Comparison of ENCODE assay signal across 8 cellular contexts in the genomic region with DNA sequence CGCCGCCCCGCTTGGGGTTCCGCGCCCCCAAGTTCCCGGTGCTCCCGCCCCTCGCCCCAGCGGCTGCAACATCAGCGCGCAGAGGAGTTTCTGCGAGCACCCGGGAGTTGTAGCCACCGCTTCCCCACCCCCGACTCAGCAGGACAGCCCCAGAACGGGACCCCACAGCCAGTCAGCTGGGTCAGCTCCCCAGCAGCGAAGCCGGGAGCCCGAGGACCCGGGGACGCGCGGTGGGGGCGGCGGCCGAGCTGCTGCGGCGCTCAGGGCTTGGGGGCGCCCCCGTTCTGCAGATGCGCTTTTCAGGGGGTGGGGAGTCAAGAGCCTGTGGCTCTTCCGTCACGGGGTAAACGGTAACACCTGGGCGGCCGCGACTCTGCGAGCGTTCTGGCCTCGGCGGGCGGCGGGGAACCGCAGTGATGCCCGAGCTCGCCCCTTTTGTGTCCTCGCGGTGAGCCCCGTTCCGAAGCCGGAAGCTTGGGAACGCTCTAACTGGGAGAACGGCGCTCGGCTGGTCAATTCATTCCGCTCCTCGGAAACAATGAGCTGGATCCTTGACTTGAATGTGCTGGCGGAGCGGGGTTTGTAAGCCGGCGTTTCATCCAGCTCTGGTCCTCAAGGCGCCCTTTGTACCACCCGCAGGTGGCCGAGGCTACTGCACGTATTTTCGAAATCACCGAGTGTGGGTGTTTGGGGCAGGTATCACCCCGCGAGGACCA. TPM values are rescaled to one million over a fixed set of nuclear protein-coding genes. Genes with fewer than 3 reads are reported as not detected.
DNase-seq lines count a peak whose midpoint lies in the region; ATAC-seq, FAIRE-seq and TF ChIP-seq lines count a peak whose summit lies in the region.

No MANE protein-coding gene starts in this region.

- 0% methylated on average over 37 to 69 of the region's 69 CpGs for WGBS in ovary, 3 donors
- WGBS in upper lobe of left lung, 2 donors, result 0% methylated on average over 25 of the region's 69 CpGs; no CpG with 5 or more reads in 1 of the 2 donors

- H3K27ac ChIP-seq in RWPE2 (ENCODE audit: poor library complexity, severe bottlenecking) (no peak overlapping the region), ovary (peak overlapping the region; percentile 45 to 85), upper lobe of left lung (peak overlapping the region; percentile 83 to 89 (median 86))

- no peaks in the 10 kb centered on the region for H3K9me3 Mint-ChIP-seq in activated naive CD4-positive, alpha-beta T cell treated with anti-CD3 and anti-CD28 coated beads, Interleukin-2, amount 10 ng/mL, durations not matched to agents 7 days and 5 days

- TF ChIP-seq POLR2A in ovary (IDR thresholded peaks at IDR 0.05), result no peak
- TF ChIP-seq POLR2A in upper lobe of left lung (IDR thresholded peaks at IDR 0.05), result no peak

- H3K9me3 ChIP-seq in RWPE2 (ENCODE audit: severe bottlenecking) (no peaks in the 10 kb centered on the region), ovary (no peaks in the 10 kb centered on the region), upper lobe of left lung (no peaks in the 10 kb centered on the region)

- H3K36me3 ChIP-seq in RWPE2 (ENCODE audit: low read depth), result no peaks in the 10 kb centered on the region
- H3K36me3 ChIP-seq in ovary, result no peaks in the 10 kb centered on the region
- H3K36me3 ChIP-seq in upper lobe of left lung, result no peaks in the 10 kb centered on the region

- peak overlapping the region; percentile 44 for H3K4me3 ChIP-seq in RWPE2 (ENCODE audit: severe bottlenecking)
- peak overlapping the region; percentile 71 for H3K4me3 ChIP-seq in ovary
- H3K4me3 ChIP-seq in upper lobe of left lung, result peak overlapping the region; percentile 27 to 85 (median 68)

- H3K27me3 ChIP-seq in RWPE2 (ENCODE audit: insufficient read depth, poor library complexity, severe bottlenecking) (no peaks in the 10 kb centered on the region), ovary (no peaks in the 10 kb centered on the region), upper lobe of left lung (peaks cover 0 to 10% (median 0%) of the 10 kb centered on the region in 4 donors)

- peaks cover 17% of the 10 kb centered on the region for H3K4me1 Mint-ChIP-seq in activated naive CD4-positive, alpha-beta T cell treated with anti-CD3 and anti-CD28 coated beads, Interleukin-2, amount 10 ng/mL, durations not matched to agents 7 days and 5 days

- intact Hi-C loops in ovary (cut with DNase I), result no loop called here

- peak; percentile 66 for ATAC-seq in GM21360 (IDR thresholded peaks at IDR 0.05; ENCODE audit: unreplicated experiment)
- ATAC-seq in RWPE2 (ENCODE audit: low read depth), result peak; percentile 86
- peak; percentile 78 to 79 for ATAC-seq in upper lobe of left lung (ENCODE audit: low FRiP score in 2 of 2)

- CTCF ChIA-PET in activated naive CD4-positive, alpha-beta T cell treated with anti-CD3 and anti-CD28 coated beads, Interleukin-2, amount 10 ng/mL, durations not matched to agents 7 days and 5 days (lab: Charles Lee), result interaction anchor here (0.6 to 1.5 kb wide), 4 partner anchors 10 to 182 kb away, joined by 3 to 7 read pairs (median 4); no protein-coding TSS in a partner anchor

- H3K27ac Mint-ChIP-seq in activated naive CD4-positive, alpha-beta T cell treated with anti-CD3 and anti-CD28 coated beads, Interleukin-2, amount 10 ng/mL, durations not matched to agents 7 days and 5 days, result peak overlapping the region; percentile 60

- DNase-seq in D721Med (ENCODE audit: insufficient read length, low spot score) (peak; percentile 28), HT-29 (ENCODE audit: low spot score) (peak; percentile 91), RWPE2 (ENCODE audit: low spot score) (peak; percentile 73), glomerular visceral epithelial cell (ENCODE audit: extremely low spot score) (peak; percentile 74), ovary (peak; percentile 46 to 72 (median 57)), upper lobe of left lung (peak; percentile 76 to 89)
- peak; percentile 67 for DNase-seq in activated naive CD4-positive, alpha-beta T cell treated with anti-CD3 and anti-CD28 coated beads, Interleukin-2, amount 10 ng/mL, durations not matched to agents 7 days and 5 days

- H3K4me3 Mint-ChIP-seq in activated naive CD4-positive, alpha-beta T cell treated with anti-CD3 and anti-CD28 coated beads, Interleukin-2, amount 10 ng/mL, durations not matched to agents 7 days and 5 days, result peak overlapping the region; percentile 79

- H3K4me1 ChIP-seq in RWPE2 (ENCODE audit: insufficient read depth, poor library complexity, severe bottlenecking) (no peaks in the 10 kb centered on the region), ovary (ENCODE audit: insufficient read depth) (no peaks in the 10 kb centered on the region), upper lobe of left lung (peaks cover 0 to 25% (median 8%) of the 10 kb centered on the region in 4 donors)

- TF ChIP-seq EP300 in ovary (IDR thresholded peaks at IDR 0.05), result no peak
- no peak for TF ChIP-seq EP300 in upper lobe of left lung (IDR thresholded peaks at IDR 0.05)

- no peak for TF ChIP-seq CTCF in D721Med (IDR thresholded peaks at IDR 0.05; ENCODE audit: insufficient read depth, missing control alignments)
- TF ChIP-seq CTCF in RWPE2 (IDR thresholded peaks at IDR 0.05; ENCODE audit: poor library complexity, severe bottlenecking), result peak; percentile 53
- peak in 2 of 3 donors; percentile 28 to 31 for TF ChIP-seq CTCF in ovary (IDR thresholded peaks at IDR 0.05)
- peak in 5 of 6 experiments; percentile 44 to 73 (median 57) for TF ChIP-seq CTCF in upper lobe of left lung (IDR thresholded peaks at IDR 0.05)

- H3K27me3 Mint-ChIP-seq in activated naive CD4-positive, alpha-beta T cell treated with anti-CD3 and anti-CD28 coated beads, Interleukin-2, amount 10 ng/mL, durations not matched to agents 7 days and 5 days, result peaks cover 41% of the 10 kb centered on the region

- FAIRE-seq in D721Med (lab: Jason Lieb, UNC), result no peak

- H3K36me3 Mint-ChIP-seq in activated naive CD4-positive, alpha-beta T cell treated with anti-CD3 and anti-CD28 coated beads, Interleukin-2, amount 10 ng/mL, durations not matched to agents 7 days and 5 days, result no peaks in the 10 kb centered on the region

RNA-seq across cellular contexts. Expression of gene PLEKHG1, which starts 0.8 kb away (rescaled TPM):
- 4.4 and 7.2 TPM in 2 replicates for total RNA-seq in HT-29 (2014; rRNA removed; shearing (Covaris generic))
- total RNA-seq in ovary (10 to 100 TPM in 4 of 7 donors, 1 to 10 TPM in 3; 5.4 to 74.0 (median 14.2) TPM), upper lobe of left lung (10 to 100 TPM; 16.3 to 45.4 (median 29.2) TPM)
- polyA plus RNA-seq in ovary, result 10 to 100 TPM in 1 of 2 donors, 1 to 10 TPM in 1; 5.3 to 11.9 TPM

Comparison
In these comparisons a context has a peak if more than half of its experiments do, and no peak if none do; other contexts are left out.
1. DNase-seq: peak in every context shown above with its lines; median percentile 91 in HT-29; 82 in upper lobe of left lung; 74 in glomerular visceral epithelial cell; 73 in RWPE2; 67 in activated naive CD4-positive, alpha-beta T cell treated with anti-CD3 and anti-CD28 coated beads, Interleukin-2, amount 10 ng/mL, durations not matched to agents 7 days and 5 days; 57 in ovary; 28 in D721Med.